16 cellular contexts compared by ENCODE assay signal in the genomic region with DNA sequence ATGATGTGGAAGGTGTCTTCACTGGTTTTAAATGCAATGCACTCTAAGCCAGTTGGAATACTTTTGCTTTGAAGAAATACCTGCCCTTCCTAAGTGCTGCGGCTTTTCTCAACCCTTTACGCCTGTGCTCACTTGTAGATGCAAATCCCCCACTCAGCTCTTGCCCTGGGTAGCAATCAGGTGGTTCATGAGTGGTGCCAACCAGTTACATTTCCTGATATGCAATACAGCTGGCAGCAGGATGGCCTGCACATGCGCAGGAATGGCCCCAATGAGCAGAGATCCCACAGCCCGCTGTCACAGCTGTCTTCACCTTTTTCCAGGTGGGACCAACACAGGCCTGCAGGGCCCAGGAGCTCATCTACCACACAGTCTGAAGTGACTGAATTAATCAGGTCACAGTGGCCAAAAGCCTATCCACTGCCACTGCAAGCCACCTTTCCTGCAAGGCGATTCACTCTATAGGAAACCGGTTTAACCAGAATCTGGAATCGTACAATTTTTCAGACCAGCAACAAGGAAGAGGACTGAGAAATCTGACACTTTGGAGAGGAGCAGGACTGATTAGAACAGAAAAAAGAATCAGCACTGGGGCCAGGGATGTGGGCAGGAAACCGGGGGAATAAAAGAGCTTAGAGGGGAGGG.
DNase-seq lines count a peak whose midpoint lies in the region; ATAC-seq and TF ChIP-seq lines count a peak whose summit lies in the region.
"Had no signal": no experiment of that assay in that cellular context is flagged by ENCODE, and none has a peak within 500 bp of the region (broad histone marks: within the 10 kb centered on the region; RNA-seq: fewer than 3 reads in every experiment).

No MANE protein-coding gene starts in this region.

- H3K9me3 ChIP-seq in BLaER1 = peaks cover 7% of the 10 kb centered on the region
- H3K9me3 ChIP-seq in lower lobe of right lung = no peaks in the 10 kb centered on the region

- H3K4me2 ChIP-seq in BLaER1 = 0 out of 2 replicates have a peak overlapping the region, but pooled peaks have one; percentile 4
- H3K4me2 ChIP-seq: BLaER1 treated with 17β-estradiol and CSF1 and Interleukin-3, amounts not matched to agents 10 nM and 100 nM had no signal

- DNase-seq in NCI-H1417 (lab: John Stamatoyannopoulos, UW) (peak; percentile 31 to 79 (median 50)), NCI-H526 treated with DMSO at 0.1 percent for 48 hours (lab: John Stamatoyannopoulos, UW) (peak; percentile 86), lower lobe of right lung (peak; percentile 52), glutamatergic neuron (no peak), NCI-H1436 (lab: John Stamatoyannopoulos, UW) (no peak)
- no peak for DNase-seq in activated CD4-positive, alpha-beta T cell treated with anti-CD3 and anti-CD28 coated beads, Interleukin-2, amount 50 U/mL, for 48 hours
- DNase-seq: DMS 273 treated with DMSO at 0.1 percent for 48 hours, dorsolateral prefrontal cortex, KG1, left cardiac atrium, MV-4-11, NCI-H226 had no signal

- ATAC-seq in lower lobe of right lung (peak; percentile 82 to 88), GM18498 (IDR thresholded peaks at IDR 0.05; ENCODE audit: unreplicated experiment) (no peak)
- ATAC-seq: left cardiac atrium had no signal

- H3K4me1 ChIP-seq in BLaER1 (no peaks in the 10 kb centered on the region), lower lobe of right lung (no peaks in the 10 kb centered on the region)

- no peak overlapping the region for H3K27ac Mint-ChIP-seq in glutamatergic neuron (ENCODE audit: unreplicated experiment)

- H3K27me3 Mint-ChIP-seq in glutamatergic neuron (ENCODE audit: unreplicated experiment) = peaks cover 5% of the 10 kb centered on the region

- no peaks in the 10 kb centered on the region for H4K20me1 ChIP-seq in BLaER1
- H4K20me1 ChIP-seq: BLaER1 treated with 17β-estradiol and CSF1 and Interleukin-3, amounts not matched to agents 10 nM and 100 nM had no signal

- H3K9me3 Mint-ChIP-seq in glutamatergic neuron (ENCODE audit: unreplicated experiment) = peaks cover 6% of the 10 kb centered on the region

- intact Hi-C loops in lower lobe of right lung (cut with DNase I) = no loop called here

- no peaks in the 10 kb centered on the region for H3K4me1 Mint-ChIP-seq in glutamatergic neuron (ENCODE audit: low read depth, unreplicated experiment)

- H3K4me3 Mint-ChIP-seq in glutamatergic neuron (ENCODE audit: unreplicated experiment) = no peak overlapping the region

- no peaks in the 10 kb centered on the region for H3K36me3 ChIP-seq in BLaER1
- H3K36me3 ChIP-seq in lower lobe of right lung = no peaks in the 10 kb centered on the region
- H3K36me3 ChIP-seq: BLaER1 treated with 17β-estradiol and CSF1 and Interleukin-3, amounts not matched to agents 10 nM and 100 nM; cardiac muscle cell had no signal

- H3K9ac ChIP-seq in BLaER1 = no peak overlapping the region
- H3K9ac ChIP-seq: BLaER1 treated with 17β-estradiol and CSF1 and Interleukin-3, amounts not matched to agents 10 nM and 100 nM had no signal

- H3K36me3 Mint-ChIP-seq in glutamatergic neuron (ENCODE audit: unreplicated experiment) = peaks cover 9% of the 10 kb centered on the region

- TF ChIP-seq CTCF in lower lobe of right lung (IDR thresholded peaks at IDR 0.05) (no peak), glutamatergic neuron (IDR thresholded peaks at IDR 0.05; ENCODE audit: partially characterized antibody, unreplicated experiment) (no peak)

- H3K27me3 ChIP-seq in BLaER1 (no peaks in the 10 kb centered on the region), lower lobe of right lung (ENCODE audit: low read depth) (no peaks in the 10 kb centered on the region)
- H3K27me3 ChIP-seq: BLaER1 treated with 17β-estradiol and CSF1 and Interleukin-3, amounts not matched to agents 10 nM and 100 nM; cardiac muscle cell; dorsolateral prefrontal cortex had no signal

- H3K4me3 ChIP-seq in BLaER1 (no peak overlapping the region), lower lobe of right lung (no peak overlapping the region)
- H3K4me3 ChIP-seq: BLaER1 treated with 17β-estradiol and CSF1 and Interleukin-3, amounts not matched to agents 10 nM and 100 nM; cardiac muscle cell; dorsolateral prefrontal cortex had no signal

- H3K27ac ChIP-seq in BLaER1 (no peak overlapping the region), lower lobe of right lung (no peak overlapping the region)
- H3K27ac ChIP-seq: BLaER1 treated with 17β-estradiol and CSF1 and Interleukin-3, amounts not matched to agents 10 nM and 100 nM; cardiac muscle cell; dorsolateral prefrontal cortex had no signal

Comparison
In these comparisons a context has a peak if more than half of its experiments do, and no peak if none do; other contexts are left out.
1. DNase-seq: peak in NCI-H1417 (3 of 3), NCI-H526 treated with DMSO at 0.1 percent for 48 hours (single experiment) and lower lobe of right lung (single experiment); none in glutamatergic neuron (single experiment), activated CD4-positive, alpha-beta T cell treated with anti-CD3 and anti-CD28 coated beads, Interleukin-2, amount 50 U/mL, for 48 hours (0 of 2) and NCI-H1436 (single experiment).